29 cellular contexts compared by ENCODE assay signal in genomic region chr5:8570529-8570928, GRCh38.
"Had no signal": no experiment of that assay in that cellular context is flagged by ENCODE, and none has a peak within 500 bp of the region (broad histone marks: within the 10 kb centered on the region; RNA-seq: fewer than 3 reads in every experiment).

No MANE protein-coding gene starts in this region.

- H3K4me1 Mint-ChIP-seq: stimulated activated effector memory CD8-positive, alpha-beta T cell treated with anti-CD3 and anti-CD28 coated beads, Interleukin-12 subunit alpha, Interleukin-12 subunit beta, amount 100 ng/mL, for 72 hours; stimulated activated memory B cell treated with anti-CD40 and anti-IgM and Interleukin-4, amounts not matched to agents 10 μg/mL and 1 μg/mL and 100 μg/mL, for 72 hours; stimulated activated naive B cell treated with anti-CD40 and anti-IgM and Interleukin-4, amounts not matched to agents 10 μg/mL and 1 μg/mL and 100 μg/mL, for 72 hours; stimulated activated naive CD8-positive, alpha-beta T cell treated with anti-CD3 and anti-CD28 coated beads, Interleukin-15, amount 100 ng/mL, for 72 hours had no signal

- H3K4me3 Mint-ChIP-seq: stimulated activated effector memory CD8-positive, alpha-beta T cell treated with anti-CD3 and anti-CD28 coated beads, Interleukin-12 subunit alpha, Interleukin-12 subunit beta, amount 100 ng/mL, for 72 hours; stimulated activated memory B cell treated with anti-CD40 and anti-IgM and Interleukin-4, amounts not matched to agents 10 μg/mL and 1 μg/mL and 100 μg/mL, for 72 hours; stimulated activated naive B cell treated with anti-CD40 and anti-IgM and Interleukin-4, amounts not matched to agents 10 μg/mL and 1 μg/mL and 100 μg/mL, for 72 hours; stimulated activated naive CD8-positive, alpha-beta T cell treated with anti-CD3 and anti-CD28 coated beads, Interleukin-15, amount 100 ng/mL, for 72 hours; stimulated activated naive CD8-positive, alpha-beta T cell treated with anti-CD3 and anti-CD28 coated beads, Interleukin-15, Interleukin-2, amounts not matched to agents 100 ng/mL and 50 ng/mL, for 24 hours; type B pancreatic cell had no signal

- H3K4me1 ChIP-seq: stomach, suprapubic skin, testis, thyroid gland, tibial artery, tibial nerve, transverse colon, upper lobe of left lung, upper lobe of right lung, uterus, vagina had no signal

- H3K36me3 Mint-ChIP-seq: stimulated activated effector memory CD8-positive, alpha-beta T cell treated with anti-CD3 and anti-CD28 coated beads, Interleukin-12 subunit alpha, Interleukin-12 subunit beta, amount 100 ng/mL, for 72 hours; stimulated activated memory B cell treated with anti-CD40 and anti-IgM and Interleukin-4, amounts not matched to agents 10 μg/mL and 1 μg/mL and 100 μg/mL, for 72 hours; stimulated activated naive B cell treated with anti-CD40 and anti-IgM and Interleukin-4, amounts not matched to agents 10 μg/mL and 1 μg/mL and 100 μg/mL, for 72 hours; type B pancreatic cell had no signal

- DNase-seq: stimulated activated CD4-positive, alpha-beta T cell treated with anti-CD3 and anti-CD28 coated beads, Interleukin-2, amount 100 ng/mL, for 48 hours; stimulated activated CD4-positive, alpha-beta T cell treated with anti-CD3 and anti-CD28 coated beads, Interleukin-4, amount 100 ng/mL, for 1 hour; stimulated activated CD4-positive, alpha-beta T cell treated with anti-CD3 and anti-CD28 coated beads, Interleukin-4, amount 100 ng/mL, for 24 hours; stimulated activated CD4-positive, alpha-beta T cell treated with anti-CD3 and anti-CD28 coated beads, Interleukin-4, amount 100 ng/mL, for 4 hours; stimulated activated CD8-positive, alpha-beta memory T cell treated with anti-CD3 and anti-CD28 coated beads, Interleukin-4, amount 100 ng/mL, for 48 hours; stimulated activated naive B cell treated with anti-CD40 and anti-IgM and Interleukin-4, amounts not matched to agents 10 μg/mL and 1 μg/mL and 100 μg/mL, for 72 hours; stimulated activated naive CD4-positive, alpha-beta T cell; stimulated activated naive CD4-positive, alpha-beta T cell treated with Interleukin-2 at 50 U/mL for 16 hours; stimulated activated naive CD8-positive, alpha-beta T cell treated with anti-CD3 and anti-CD28 coated beads, Interleukin-15, amount 100 ng/mL, for 72 hours; stimulated activated naive CD8-positive, alpha-beta T cell treated with anti-CD3 and anti-CD28 coated beads, Interleukin-15, Interleukin-2, amounts not matched to agents 100 U/mL and 50 U/mL, for 24 hours; stomach; substantia nigra; testis; thyroid gland; tibial artery; transverse colon; trophoblast cell; upper lobe of left lung; upper lobe of right lung; uterus had no signal

- H3K27ac Mint-ChIP-seq: stimulated activated effector memory CD8-positive, alpha-beta T cell treated with anti-CD3 and anti-CD28 coated beads, Interleukin-12 subunit alpha, Interleukin-12 subunit beta, amount 100 ng/mL, for 72 hours; stimulated activated memory B cell treated with anti-CD40 and anti-IgM and Interleukin-4, amounts not matched to agents 10 μg/mL and 1 μg/mL and 100 μg/mL, for 72 hours; stimulated activated naive B cell treated with anti-CD40 and anti-IgM and Interleukin-4, amounts not matched to agents 10 μg/mL and 1 μg/mL and 100 μg/mL, for 72 hours; stimulated activated naive CD8-positive, alpha-beta T cell treated with anti-CD3 and anti-CD28 coated beads, Interleukin-15, amount 100 ng/mL, for 72 hours; stimulated activated naive CD8-positive, alpha-beta T cell treated with anti-CD3 and anti-CD28 coated beads, Interleukin-15, Interleukin-2, amounts not matched to agents 100 ng/mL and 50 ng/mL, for 24 hours; type B pancreatic cell had no signal

- H3K27me3 ChIP-seq: stomach, suprapubic skin, testis, thyroid gland, tibial artery, tibial nerve, transverse colon, upper lobe of left lung, upper lobe of right lung, uterus, vagina had no signal

- ATAC-seq: stimulated activated effector memory CD8-positive, alpha-beta T cell treated with anti-CD3 and anti-CD28 coated beads, Interleukin-12 subunit alpha, Interleukin-12 subunit beta, amount 100 ng/mL, for 72 hours; stimulated activated memory B cell treated with anti-CD40 and anti-IgM and Interleukin-4, amounts not matched to agents 10 μg/mL and 1 μg/mL and 100 μg/mL, for 72 hours; stimulated activated naive B cell treated with anti-CD40 and anti-IgM and Interleukin-4, amounts not matched to agents 10 μg/mL and 1 μg/mL and 100 μg/mL, for 72 hours; stimulated activated naive CD8-positive, alpha-beta T cell treated with anti-CD3 and anti-CD28 coated beads, Interleukin-15, amount 100 ng/mL, for 72 hours; stimulated activated naive CD8-positive, alpha-beta T cell treated with anti-CD3 and anti-CD28 coated beads, Interleukin-15, Interleukin-2, amounts not matched to agents 100 U/mL and 50 U/mL, for 24 hours; upper lobe of right lung had no signal

- H3K9me3 Mint-ChIP-seq: stimulated activated memory B cell treated with anti-CD40 and anti-IgM and Interleukin-4, amounts not matched to agents 10 μg/mL and 1 μg/mL and 100 μg/mL, for 72 hours; stimulated activated naive B cell treated with anti-CD40 and anti-IgM and Interleukin-4, amounts not matched to agents 10 μg/mL and 1 μg/mL and 100 μg/mL, for 72 hours; type B pancreatic cell had no signal

- H3K9me3 ChIP-seq: stomach, suprapubic skin, testis, thoracic aorta, thyroid gland, tibial artery, tibial nerve, transverse colon, upper lobe of left lung, upper lobe of right lung, uterus, vagina had no signal

- FAIRE-seq: urothelium cell line had no signal

- H3K36me3 ChIP-seq: stomach, suprapubic skin, thoracic aorta, thyroid gland, tibial artery, tibial nerve, transverse colon, upper lobe of left lung, upper lobe of right lung, uterus, vagina had no signal

- H3K27me3 Mint-ChIP-seq: stimulated activated memory B cell treated with anti-CD40 and anti-IgM and Interleukin-4, amounts not matched to agents 10 μg/mL and 1 μg/mL and 100 μg/mL, for 72 hours; stimulated activated naive B cell treated with anti-CD40 and anti-IgM and Interleukin-4, amounts not matched to agents 10 μg/mL and 1 μg/mL and 100 μg/mL, for 72 hours; stimulated activated naive CD8-positive, alpha-beta T cell treated with anti-CD3 and anti-CD28 coated beads, Interleukin-15, amount 100 ng/mL, for 72 hours; stimulated activated naive CD8-positive, alpha-beta T cell treated with anti-CD3 and anti-CD28 coated beads, Interleukin-15, Interleukin-2, amounts not matched to agents 100 ng/mL and 50 ng/mL, for 24 hours had no signal

- H3K27ac ChIP-seq: stomach, suprapubic skin, testis, thoracic aorta, thyroid gland, tibial artery, tibial nerve, transverse colon, upper lobe of left lung, upper lobe of right lung, uterus, vagina had no signal

- H3K4me3 ChIP-seq: stomach, suprapubic skin, testis, thoracic aorta, thyroid gland, tibial artery, tibial nerve, transverse colon, upper lobe of left lung, upper lobe of right lung, uterus, vagina had no signal
